In the genomic region with DNA sequence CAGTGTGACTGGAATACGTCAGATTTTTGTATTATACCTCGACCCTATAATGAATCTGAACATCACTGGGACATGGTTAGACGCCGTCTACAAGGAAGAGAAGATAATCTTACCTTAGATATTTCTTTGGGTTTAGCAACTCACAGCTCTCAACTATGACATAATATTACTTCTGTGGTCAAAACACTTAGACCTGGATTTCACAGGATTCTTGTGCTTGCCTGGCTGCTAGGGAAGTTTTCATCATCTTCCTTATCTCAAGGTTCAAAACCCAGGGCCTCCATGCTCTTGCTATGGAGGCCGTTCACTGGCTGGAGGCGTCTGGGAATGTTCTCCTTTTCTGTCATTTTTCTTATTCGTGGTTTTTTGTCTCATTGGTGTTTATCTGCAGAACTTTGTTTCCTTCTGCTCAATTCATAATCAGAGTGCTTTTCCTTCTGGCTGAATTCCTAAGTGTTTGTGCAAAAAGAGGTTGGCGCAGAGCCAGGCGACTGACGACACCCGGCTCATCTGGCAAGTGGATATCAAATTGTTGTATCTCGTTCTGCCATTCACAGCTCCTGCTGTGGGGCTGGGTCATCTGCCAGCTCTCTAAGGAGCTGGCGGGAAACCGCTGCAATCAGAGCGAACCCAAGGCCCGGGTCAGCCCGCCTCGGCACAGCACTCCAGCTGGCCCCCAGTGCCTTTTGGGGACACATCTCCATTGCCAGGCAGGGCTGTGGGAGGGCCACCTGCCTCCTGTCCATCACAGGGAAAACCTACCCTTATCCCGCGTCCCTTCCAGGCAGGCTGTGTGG, we compare ENCODE assay signal across 8 cellular contexts.
A peak's percentile ranks its signal among the peaks of the same experiment; 100 is the strongest.
DNase-seq lines count a peak whose midpoint lies in the region; ATAC-seq and TF ChIP-seq lines count a peak whose summit lies in the region.
"Not testable (repeated sequence)": the region's sequence is repeated elsewhere in the genome, so short reads cannot be mapped to it uniquely, and the experiment has no call there.

No MANE protein-coding gene starts in this region.

- not testable (repeated sequence) for H2BK5ac ChIP-seq in mesenchymal stem cell (ENCODE audit: low read depth, low read length, poor library complexity, severe bottlenecking)

- H3K27ac ChIP-seq in SK-N-MC, result peak overlapping the region; percentile 70
- H3K27ac ChIP-seq in mesenchymal stem cell (ENCODE audit: low read length, poor library complexity, severe bottlenecking); sigmoid colon: not testable (repeated sequence)

- not testable (repeated sequence) for H3K36me3 Mint-ChIP-seq in brain

- not testable (repeated sequence) for H3K4me2 ChIP-seq in mesenchymal stem cell (ENCODE audit: low read length, poor library complexity, severe bottlenecking)

- H2BK120ac ChIP-seq in mesenchymal stem cell (ENCODE audit: low read depth, low read length), result not testable (repeated sequence)

- H3K27me3 Mint-ChIP-seq in brain, result not testable (repeated sequence)

- H3K9me3 ChIP-seq in SK-N-MC (ENCODE audit: low read depth, low read length); mesenchymal stem cell (ENCODE audit: control insufficient read depth, low read length); sigmoid colon: not testable (repeated sequence)

- peak; percentile 59 for DNase-seq in DMS53 (lab: John Stamatoyannopoulos, UW)
- peak; percentile 51 for DNase-seq in NCI-H128 (lab: John Stamatoyannopoulos, UW; ENCODE audit: unreplicated experiment)
- DNase-seq in NCI-H345 (lab: John Stamatoyannopoulos, UW), result peak; percentile 51
- DNase-seq in SK-N-MC (ENCODE audit: low read depth, low spot score), result not testable (repeated sequence)
- peak; percentile 56 for DNase-seq in Right ventricle myocardium superior
- peak; percentile 12 for DNase-seq in mesenchymal stem cell
- DNase-seq in sigmoid colon, result peak; percentile 65

- peaks cover 19% of the 10 kb centered on the region for H3K4me1 Mint-ChIP-seq in brain

- 82% methylated on average over 15 of the region's 20 CpGs for WGBS in mesenchymal stem cell
- 42 to 67% methylated on average over 20 of the region's 20 CpGs for WGBS in sigmoid colon, 2 donors

- not testable (repeated sequence) for H3K4me1 ChIP-seq in mesenchymal stem cell (ENCODE audit: control insufficient read depth, insufficient read depth, low read depth, low read length); sigmoid colon

- intact Hi-C loops in Right ventricle myocardium superior (cut with DNase I); sigmoid colon (cut with DNase I): not testable (repeated sequence)

- not testable (repeated sequence) for H2BK15ac ChIP-seq in mesenchymal stem cell (ENCODE audit: low read depth, poor library complexity, severe bottlenecking)

- not testable (repeated sequence) for H2AFZ ChIP-seq in mesenchymal stem cell (ENCODE audit: low read depth, low read length)

- peak overlapping the region in 4 of 5 experiments; percentile 25 to 93 (median 74) for H3K27ac Mint-ChIP-seq in brain

- peak overlapping the region in 3 of 5 experiments; percentile 1 to 72 (median 24) for H3K4me3 Mint-ChIP-seq in brain

- not testable (repeated sequence) for ATAC-seq in Right ventricle myocardium superior (ENCODE audit: poor library complexity)

- H4K91ac ChIP-seq in mesenchymal stem cell (ENCODE audit: low read length), result not testable (repeated sequence)

- H3K79me1 ChIP-seq in mesenchymal stem cell (replicated peaks; ENCODE audit: low read length, poor library complexity, severe bottlenecking), result not testable (repeated sequence)

- not testable (repeated sequence) for H3K9me3 Mint-ChIP-seq in brain

- H3K14ac ChIP-seq in mesenchymal stem cell (ENCODE audit: low read length in 2 of 2), result not testable (repeated sequence)

- H2BK12ac ChIP-seq in mesenchymal stem cell (ENCODE audit: low read length in 2 of 2), result not testable (repeated sequence)

- not testable (repeated sequence) for TF ChIP-seq EP300 in sigmoid colon (IDR thresholded peaks at IDR 0.05)

- H3K4me3 ChIP-seq in SK-N-MC, result peak overlapping the region; percentile 52
- H3K4me3 ChIP-seq in mesenchymal stem cell (ENCODE audit: insufficient read depth in 1 of 2, low read depth in 1 of 2, low read length in 2 of 2); sigmoid colon: not testable (repeated sequence)

- H4K8ac ChIP-seq in mesenchymal stem cell (ENCODE audit: low read length), result not testable (repeated sequence)

- H2AK5ac ChIP-seq in mesenchymal stem cell (ENCODE audit: low read length, severe bottlenecking), result not testable (repeated sequence)

- not testable (repeated sequence) for TF ChIP-seq CTCF in brain (conservative IDR thresholded peaks at IDR 0.05); sigmoid colon (IDR thresholded peaks at IDR 0.05)

- not testable (repeated sequence) for H3K4ac ChIP-seq in mesenchymal stem cell (ENCODE audit: low read depth in 1 of 2, low read length in 2 of 2)

- not testable (repeated sequence) for TF ChIP-seq POLR2A in sigmoid colon (IDR thresholded peaks at IDR 0.05)

- not testable (repeated sequence) for H3K23ac ChIP-seq in mesenchymal stem cell (ENCODE audit: low read length in 2 of 2)

- H3K18ac ChIP-seq in mesenchymal stem cell (ENCODE audit: low read depth in 1 of 2, low read length in 2 of 2), result not testable (repeated sequence)

- H3K27me3 ChIP-seq in mesenchymal stem cell (ENCODE audit: control insufficient read depth in 1 of 2, insufficient read depth in 1 of 2, low read length in 2 of 2), result peaks cover 0 to 10% of the 10 kb centered on the region in 2 experiments
- H3K27me3 ChIP-seq in sigmoid colon, result not testable (repeated sequence)

- not testable (repeated sequence) for H3K9ac ChIP-seq in SK-N-MC (ENCODE audit: insufficient read length); mesenchymal stem cell (ENCODE audit: low read length)

- H3K36me3 ChIP-seq in SK-N-MC (ENCODE audit: insufficient read depth, low read length); mesenchymal stem cell (ENCODE audit: control insufficient read depth in 1 of 2, insufficient read depth in 2 of 2, low read depth in 1 of 2, low read length in 2 of 2); sigmoid colon: not testable (repeated sequence)
